ENCODE assay signal across 8 cellular contexts in genomic region chr12:751192-751827, GRCh38. TPM values are rescaled to one million over a fixed set of nuclear protein-coding genes. Genes with fewer than 3 reads are reported as not detected.
DNase-seq lines count a peak whose midpoint lies in the region; ATAC-seq, FAIRE-seq and TF ChIP-seq lines count a peak whose summit lies in the region.

No MANE protein-coding gene starts in this region.

- H3K27me3 Mint-ChIP-seq in T-helper 17 cell, result no peaks in the 10 kb centered on the region

- FAIRE-seq in GM12892 (lab: Jason Lieb, UNC), result peak; percentile 93

- H3K4me1 ChIP-seq in ascending aorta, result peaks cover 0 to 8% of the 10 kb centered on the region in 2 donors
- peaks cover 27% of the 10 kb centered on the region for H3K4me1 ChIP-seq in vagina

- no peaks in the 10 kb centered on the region for H3K9me3 ChIP-seq in T-helper 17 cell (ENCODE audit: control insufficient read depth, low read length, poor library complexity, severe bottlenecking)
- H3K9me3 ChIP-seq in ascending aorta, result no peaks in the 10 kb centered on the region
- no peaks in the 10 kb centered on the region for H3K9me3 ChIP-seq in vagina

- intact Hi-C loops in ascending aorta (cut with DNase I), result loop anchor here (1.0 to 10.0 kb wide), 6 partner anchors 63 to 843 kb away; partner anchors contain the start of genes ERC1 and FBXL14
- intact Hi-C loops in vagina (cut with DNase I), result loop anchor here (5.0 to 10.0 kb wide), 2 partner anchors 61 to 107 kb away; no protein-coding TSS in a partner anchor

- TF ChIP-seq POLR2A in GM12892 (IDR thresholded peaks at IDR 0.05; ENCODE audit: low read depth, low read length) (peak; percentile 97), vagina (IDR thresholded peaks at IDR 0.05) (peak in 1 of 2 donors; percentile 28)

- ATAC-seq in HG02840 (IDR thresholded peaks at IDR 0.05; ENCODE audit: low FRiP score, unreplicated experiment) (peak; percentile 26), T-helper 17 cell (peak; percentile 37)

- no peaks in the 10 kb centered on the region for H3K27me3 ChIP-seq in ascending aorta
- no peaks in the 10 kb centered on the region for H3K27me3 ChIP-seq in vagina

- H3K4me1 Mint-ChIP-seq in T-helper 17 cell, result peaks cover 22% of the 10 kb centered on the region

- peak overlapping the region; percentile 83 to 90 for H3K4me3 ChIP-seq in ascending aorta
- peak overlapping the region; percentile 78 to 96 for H3K4me3 ChIP-seq in vagina

- H3K27ac Mint-ChIP-seq in T-helper 17 cell, result no peak overlapping the region

- DNase-seq in GM12892 (ENCODE audit: insufficient read length) (peak; percentile 50), NCI-H146 treated with DMSO at 0.1 percent for 48 hours (lab: John Stamatoyannopoulos, UW; ENCODE audit: unreplicated experiment) (peak; percentile 94), T-helper 17 cell (peak; percentile 58 to 71 (median 66)), ascending aorta (ENCODE audit: low spot score in 2 of 2) (peak; percentile 64 to 96), hepatic stellate cell (ENCODE audit: low spot score) (peak; percentile 88), putamen (ENCODE audit: low spot score) (peak; percentile 95), vagina (ENCODE audit: extremely low spot score in 2 of 2) (peak in 1 of 2 donors; percentile 96)

- H3K36me3 Mint-ChIP-seq in T-helper 17 cell (ENCODE audit: low read depth), result no peaks in the 10 kb centered on the region

- H3K36me3 ChIP-seq in ascending aorta (no peaks in the 10 kb centered on the region), vagina (no peaks in the 10 kb centered on the region)

- H3K4me3 Mint-ChIP-seq in T-helper 17 cell, result no peak overlapping the region

- TF ChIP-seq CTCF in ascending aorta (IDR thresholded peaks at IDR 0.05) (peak; percentile 68 to 75 (median 69)), vagina (IDR thresholded peaks at IDR 0.05) (peak; percentile 37 to 70 (median 51))

- peak overlapping the region; percentile 98 to 99 for H3K27ac ChIP-seq in ascending aorta
- peak overlapping the region; percentile 100 for H3K27ac ChIP-seq in vagina

RNA-seq across cellular contexts. Expression of gene WNK1, which starts 1.1 kb away (rescaled TPM):
- polyA plus RNA-seq in GM12892 (2012; ENCODE audit: missing spikeins), result 83.8 TPM
- total RNA-seq in T-helper 17 cell, result 100 to 1,000 TPM; 215 to 220 TPM
- 178 TPM for total RNA-seq in ascending aorta
- total RNA-seq in vagina, result 366 TPM
